In the genomic region with DNA sequence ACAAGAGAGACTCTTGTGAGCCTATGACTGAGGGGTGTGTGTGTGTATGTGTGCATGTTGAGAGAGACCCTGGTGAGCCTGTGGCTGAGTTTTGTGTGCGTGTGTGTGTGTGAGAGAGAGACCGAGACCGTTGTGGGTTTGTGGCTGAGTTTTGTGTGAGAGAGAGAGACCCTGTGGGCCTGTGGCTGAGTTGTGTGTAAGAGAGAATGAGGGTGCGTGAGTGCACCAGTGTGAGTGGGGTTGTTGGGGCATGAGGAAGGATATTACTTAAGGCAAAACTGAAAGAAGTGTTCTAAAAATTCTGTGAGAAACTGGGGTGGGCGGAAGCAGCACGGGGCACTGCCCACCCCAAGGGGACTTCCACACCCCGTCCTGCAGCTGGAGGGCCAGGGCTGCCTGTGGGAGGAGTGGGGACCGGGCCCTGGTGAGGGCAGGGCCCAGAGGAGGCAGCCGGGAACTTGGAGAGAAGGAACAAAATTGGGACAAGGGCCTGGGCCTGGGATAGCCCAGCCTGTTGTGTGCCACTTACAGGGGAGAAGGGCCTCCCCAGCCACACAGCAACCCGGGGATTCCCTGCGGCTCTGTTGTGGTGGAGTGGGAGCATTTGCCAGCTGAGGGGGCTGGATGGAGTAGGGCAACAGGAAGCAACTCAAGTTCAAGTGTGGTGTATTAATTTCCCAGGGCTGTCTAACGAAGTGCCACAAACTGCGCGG, we compare ENCODE assay signal across 8 cellular contexts. TPM values are rescaled to one million over a fixed set of nuclear protein-coding genes. Genes with fewer than 3 reads are reported as not detected.
DNase-seq lines count a peak whose midpoint lies in the region; ATAC-seq, FAIRE-seq and TF ChIP-seq lines count a peak whose summit lies in the region.

No MANE protein-coding gene starts in this region.

- no peaks in the 10 kb centered on the region for H3K9me3 Mint-ChIP-seq in activated CD4-positive, alpha-beta T cell treated with anti-CD3 and anti-CD28 coated beads, Interleukin-2, amount 10 ng/mL, durations not matched to agents 7 days and 5 days

- BruUV-seq in HepG2 (replicated peaks; lab: Mats Ljungman, UMichigan) = no TSS peak

- ATAC-seq in HepG2 (no peak; the same call in 2 of the 3 replicates), HG03439 (IDR thresholded peaks at IDR 0.05; ENCODE audit: unreplicated experiment) (peak; percentile 49), sciatic nerve (peak; percentile 61)

- H3K27me3 ChIP-seq in liver (ENCODE audit: control insufficient read depth in 4 of 4, insufficient read depth in 4 of 4, low read length in 3 of 4) = no peaks in the 10 kb centered on the region
- H3K27me3 ChIP-seq in HepG2 (ENCODE audit: control insufficient read depth in 1 of 2, insufficient read depth in 2 of 2, low read length in 2 of 2) = no peaks in the 10 kb centered on the region
- no peaks in the 10 kb centered on the region for H3K27me3 ChIP-seq in effector memory CD4-positive, alpha-beta T cell (replicated peaks; ENCODE audit: control insufficient read depth, insufficient read depth, low read length, poor library complexity, severe bottlenecking)

- no peaks in the 10 kb centered on the region for H3K36me3 ChIP-seq in liver (ENCODE audit: control insufficient read depth in 4 of 4, insufficient read depth in 3 of 4, low read depth in 1 of 4, low read length in 3 of 4)
- no peaks in the 10 kb centered on the region; a peak in 1 of 5 replicates for H3K36me3 ChIP-seq in HepG2 (replicated peaks in 1 of 2; ENCODE audit: control insufficient read depth in 1 of 2, insufficient read depth in 2 of 2, low read length in 2 of 2)
- H3K36me3 ChIP-seq in effector memory CD4-positive, alpha-beta T cell (ENCODE audit: control insufficient read depth, insufficient read depth, low read length) = no peaks in the 10 kb centered on the region

- no peak for FAIRE-seq in HepG2 (lab: Jason Lieb, UNC)

- TF ChIP-seq CTCF in liver (IDR thresholded peaks at IDR 0.05; ENCODE audit: low read depth, low read length, missing input control) = no peak
- TF ChIP-seq CTCF in HepG2 (CRISPR knock-in tag; IDR thresholded peaks at IDR 0.05) = no peak

- TF ChIP-seq RAD21 in liver (IDR thresholded peaks at IDR 0.05) (no peak), HepG2 (CRISPR knock-in tag; IDR thresholded peaks at IDR 0.05) (no peak)

- TF ChIP-seq EP300 in HepG2 (IDR thresholded peaks at IDR 0.05; ENCODE audit: low read depth in 2 of 2, low read length in 2 of 2) = no peak
- TF ChIP-seq EP300 in HepG2 (CRISPR knock-in tag; IDR thresholded peaks at IDR 0.05; ENCODE audit: borderline replicate concordance) = no peak

- no peak for TF ChIP-seq POLR2A in HepG2 (IDR thresholded peaks at IDR 0.05; ENCODE audit: insufficient read depth in 1 of 2, low read depth in 2 of 2, low read length in 2 of 2)

- H3K9me3 ChIP-seq in liver (ENCODE audit: control insufficient read depth in 4 of 4, low read length in 3 of 4) (no peaks in the 10 kb centered on the region), HepG2 (ENCODE audit: low read length) (no peaks in the 10 kb centered on the region)
- no peaks in the 10 kb centered on the region for H3K9me3 ChIP-seq in effector memory CD4-positive, alpha-beta T cell (ENCODE audit: control insufficient read depth, low read length)

- peak overlapping the region; percentile 94 for H3K27ac Mint-ChIP-seq in activated CD4-positive, alpha-beta T cell treated with anti-CD3 and anti-CD28 coated beads, Interleukin-2, amount 10 ng/mL, durations not matched to agents 7 days and 5 days

- POLR2A ChIA-PET in HepG2 (lab: Yijun Ruan, JAX) = no interaction called here
- POLR2A ChIA-PET in activated CD4-positive, alpha-beta T cell treated with anti-CD3 and anti-CD28 coated beads, Interleukin-2, amount 10 ng/mL, durations not matched to agents 7 days and 5 days (lab: Charles Lee) = no interaction called here

- CTCF ChIA-PET in HepG2 (lab: Yijun Ruan, JAX; ENCODE audit: low intra/inter-chr PET ratio, low total read pairs) = no interaction called here
- CTCF ChIA-PET in activated CD4-positive, alpha-beta T cell treated with anti-CD3 and anti-CD28 coated beads, Interleukin-2, amount 10 ng/mL, durations not matched to agents 7 days and 5 days (lab: Charles Lee) = interaction anchor here (1.0 to 1.4 kb wide), 4 partner anchors 10 to 92 kb away, joined by 3 to 5 read pairs (median 4); no protein-coding TSS in a partner anchor

- H3K4me1 ChIP-seq in liver (ENCODE audit: control insufficient read depth in 4 of 4, insufficient read depth in 4 of 4, low read length in 3 of 4) (peaks cover 0 to 12% (median 6%) of the 10 kb centered on the region in 4 donors), HepG2 (ENCODE audit: insufficient read depth, low read length) (peaks cover 17% of the 10 kb centered on the region)
- H3K4me1 ChIP-seq in effector memory CD4-positive, alpha-beta T cell (ENCODE audit: control insufficient read depth, insufficient read depth, low read length, poor library complexity, severe bottlenecking) = peaks cover 66% of the 10 kb centered on the region

- no peak for DNase-seq in HepG2 (ENCODE audit: low spot score)
- peak; percentile 70 for DNase-seq in activated CD4-positive, alpha-beta T cell treated with anti-CD3 and anti-CD28 coated beads, Interleukin-2, amount 10 ng/mL, durations not matched to agents 7 days and 5 days
- peak; percentile 75 to 83 (median 81) for DNase-seq in effector memory CD4-positive, alpha-beta T cell
- DNase-seq in sciatic nerve (ENCODE audit: low spot score) = no peak
- DNase-seq in NCI-H146 (lab: John Stamatoyannopoulos, UW) = no peak
- no peak for DNase-seq in middle frontal gyrus (ENCODE audit: extremely low spot score, low spot score)

- no peak overlapping the region for H3K4me3 ChIP-seq in liver (ENCODE audit: low read depth in 1 of 3, low read length in 3 of 3)
- H3K4me3 ChIP-seq in HepG2 (replicated peaks in 1 of 3; ENCODE audit: insufficient read depth in 1 of 3, low read depth in 2 of 3, low read length in 3 of 3) = no peak overlapping the region
- peak overlapping the region; percentile 54 for H3K4me3 ChIP-seq in effector memory CD4-positive, alpha-beta T cell (ENCODE audit: insufficient read depth, low read depth, low read length, poor library complexity, severe bottlenecking)

- no peaks in the 10 kb centered on the region for H3K79me2 ChIP-seq in HepG2 (ENCODE audit: insufficient read depth, low read length)

- H2AFZ ChIP-seq in HepG2 (ENCODE audit: low read length) = no peak overlapping the region

- H3K27ac ChIP-seq in liver (ENCODE audit: low read depth in 1 of 2, low read length in 2 of 2) (peak overlapping the region; percentile 41 to 56), HepG2 (ENCODE audit: extremely low read length, insufficient read depth, low read length) (no peak overlapping the region)
- H3K27ac ChIP-seq in effector memory CD4-positive, alpha-beta T cell (ENCODE audit: insufficient read depth, low read length, poor library complexity, severe bottlenecking) = peak overlapping the region; percentile 92

- H3K4me3 Mint-ChIP-seq in activated CD4-positive, alpha-beta T cell treated with anti-CD3 and anti-CD28 coated beads, Interleukin-2, amount 10 ng/mL, durations not matched to agents 7 days and 5 days = peak overlapping the region; percentile 65

- H3K4me1 Mint-ChIP-seq in activated CD4-positive, alpha-beta T cell treated with anti-CD3 and anti-CD28 coated beads, Interleukin-2, amount 10 ng/mL, durations not matched to agents 7 days and 5 days = peaks cover 85% of the 10 kb centered on the region

- in situ Hi-C loops in HepG2 (cut with HindIII; ENCODE audit: extremely low pct_ligation_motif_present, low pct_unique_long_range_greater_than_20kb) = no loop called here

- no peaks in the 10 kb centered on the region for H4K20me1 ChIP-seq in HepG2 (ENCODE audit: insufficient read depth, low read length)

- intact Hi-C loops in HepG2 (cut with micrococcal nuclease; ENCODE audit: unreplicated experiment) = no loop called here
- intact Hi-C loops in sciatic nerve (cut with DNase I) = no loop called here

- peaks cover 21% of the 10 kb centered on the region for H3K36me3 Mint-ChIP-seq in activated CD4-positive, alpha-beta T cell treated with anti-CD3 and anti-CD28 coated beads, Interleukin-2, amount 10 ng/mL, durations not matched to agents 7 days and 5 days (ENCODE audit: low read depth)

- 64% methylated on average over 14 of the region's 14 CpGs for WGBS in liver
- WGBS in HepG2 (ENCODE audit: low lambda C conversion rate) = 91% methylated on average over 10 of the region's 14 CpGs

- no peak overlapping the region for H3K4me2 ChIP-seq in HepG2 (ENCODE audit: low read depth, low read length)

- no peaks in the 10 kb centered on the region for H3K27me3 Mint-ChIP-seq in activated CD4-positive, alpha-beta T cell treated with anti-CD3 and anti-CD28 coated beads, Interleukin-2, amount 10 ng/mL, durations not matched to agents 7 days and 5 days

- H3K9ac ChIP-seq in liver (ENCODE audit: low read depth in 1 of 2, low read length in 2 of 2) (no peak overlapping the region), HepG2 (ENCODE audit: insufficient read depth, low read depth, low read length) (no peak overlapping the region)

RNA-seq across cellular contexts. Expression of a gene that starts 22.0 kb away (rescaled TPM):
- total RNA-seq in liver (10 to 100 TPM; 18.7 to 41.3 TPM), HepG2 (2016; rRNA removed; fragmentation: Illumina TruSeq; extraction: Trizol) (2.4 and 4.5 TPM in 2 replicates), sciatic nerve (15.2 TPM)
- polyA plus RNA-seq in liver (1 to 10 TPM; 4.9 to 7.2 TPM), HepG2 (2011; rRNA removed) (2.2 and 2.8 TPM in 2 replicates)
- total RNA-seq in HepG2 (2016; cell fraction: cytosol; rRNA removed; fragmentation: Illumina TruSeq; extraction: Trizol; ENCODE audit: low read depth) = 1.2 and 1.4 TPM in 2 replicates
- total RNA-seq in HepG2 (2016; cell fraction: insoluble cytoplasmic fraction; rRNA removed; fragmentation: Illumina TruSeq; extraction: Trizol) = 2.7 and 4.5 TPM in 2 replicates
- 1.1 and 2.7 TPM in 2 replicates for total RNA-seq in HepG2 (2016; cell fraction: membrane; rRNA removed; fragmentation: Illumina TruSeq; extraction: Trizol)
- total RNA-seq in HepG2 (2016; cell fraction: nucleus; rRNA removed; fragmentation: Illumina TruSeq; extraction: Trizol) = 10.8 and 10.9 TPM in 2 replicates
- 1.3 and 2.2 TPM in 2 replicates for polyA plus RNA-seq in HepG2 (2011; cell fraction: cytosol; rRNA removed)
- polyA plus RNA-seq in HepG2 (2011; cell fraction: nucleus; rRNA removed) = 4.1 and 4.5 TPM in 2 replicates
- polyA plus RNA-seq in HepG2 (2012) = 2.3 and 5.2 TPM in 2 replicates
- 0.16 and 0.25 TPM in 2 replicates for polyA plus RNA-seq in HepG2 (2016; cell fraction: cytosol; fragmentation: Illumina TruSeq; extraction: Trizol; ENCODE audit: low read depth)
- polyA plus RNA-seq in HepG2 (2016; cell fraction: insoluble cytoplasmic fraction; fragmentation: Illumina TruSeq; extraction: Trizol; ENCODE audit: low read depth) = 1.7 and 2.1 TPM in 2 replicates
- 0.18 and 0.30 TPM in 2 replicates for polyA plus RNA-seq in HepG2 (2016; cell fraction: membrane; fragmentation: Illumina TruSeq; extraction: Trizol; ENCODE audit: low read depth)
- 6.6 and 8.4 TPM in 2 replicates for polyA plus RNA-seq in HepG2 (2016; cell fraction: nucleus; fragmentation: Illumina TruSeq; extraction: Trizol; ENCODE audit: insufficient read depth, low read depth)
- polyA minus RNA-seq in HepG2 (2011; rRNA and poly(A)+ RNA removed; ENCODE audit: low replicate concordance) = 5.2 and 8.7 TPM in 2 replicates
- 3.6 and 7.2 TPM in 2 replicates for polyA minus RNA-seq in HepG2 (2011; cell fraction: cytosol; rRNA and poly(A)+ RNA removed)
- 10.8 and 14.8 TPM in 2 replicates for polyA minus RNA-seq in HepG2 (2011; cell fraction: nucleus; rRNA and poly(A)+ RNA removed)
- total RNA-seq in activated CD4-positive, alpha-beta T cell treated with anti-CD3 and anti-CD28 coated beads, Interleukin-2, amount 10 ng/mL, durations not matched to agents 7 days and 5 days = 10 to 100 TPM; 49.3 to 56.0 TPM

Comparison
In these comparisons a context has a peak if more than half of its experiments do, and no peak if none do; other contexts are left out.
1. DNase-seq: peak in activated CD4-positive, alpha-beta T cell treated with anti-CD3 and anti-CD28 coated beads, Interleukin-2, amount 10 ng/mL, durations not matched to agents 7 days and 5 days (single experiment) and effector memory CD4-positive, alpha-beta T cell (3 of 3); none in HepG2 (single experiment), sciatic nerve (single experiment), NCI-H146 (single experiment) and middle frontal gyrus (single experiment).